ENCODE assay signal across 21 cellular contexts in the genomic region with DNA sequence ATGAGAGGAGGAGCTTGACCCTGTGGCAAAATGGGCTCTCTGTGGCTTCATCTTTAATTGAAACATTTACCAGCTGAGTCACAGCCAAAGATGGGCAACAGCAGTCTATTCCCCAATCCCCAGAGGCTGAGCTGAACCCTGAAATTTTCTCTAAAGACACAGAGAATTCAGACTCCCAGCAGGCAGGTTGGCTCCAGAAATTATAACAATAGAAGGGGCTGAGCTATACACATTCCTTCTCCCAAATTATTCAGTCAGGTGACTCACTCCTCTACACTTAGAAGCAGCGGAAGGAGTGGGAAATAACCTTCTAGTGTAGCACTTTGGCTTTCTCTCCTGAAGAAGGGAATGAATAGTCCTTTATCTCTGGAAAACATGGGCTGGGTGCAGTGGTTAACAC.
DNase-seq lines count a peak whose midpoint lies in the region; ATAC-seq, FAIRE-seq and TF ChIP-seq lines count a peak whose summit lies in the region.
"Had no signal": no experiment of that assay in that cellular context is flagged by ENCODE, and none has a peak within 500 bp of the region (broad histone marks: within the 10 kb centered on the region; RNA-seq: fewer than 3 reads in every experiment).

No MANE protein-coding gene starts in this region.

- FAIRE-seq in keratinocyte (lab: Jason Lieb, UNC), result no peak

- H3K4me2 ChIP-seq in keratinocyte (ENCODE audit: control insufficient read depth, extremely low read depth, insufficient read depth, low read depth, low read length), result no peak overlapping the region
- H3K4me2 ChIP-seq: neural progenitor cell had no signal

- H3K4me1 ChIP-seq in NT2/D1 (ENCODE audit: insufficient read depth, insufficient read length), result no peaks in the 10 kb centered on the region
- H3K4me1 ChIP-seq in keratinocyte (ENCODE audit: control insufficient read depth, extremely low read depth, insufficient read depth, low read length), result no peaks in the 10 kb centered on the region
- no peaks in the 10 kb centered on the region for H3K4me1 ChIP-seq in gastroesophageal sphincter
- H3K4me1 ChIP-seq in testis, result no peaks in the 10 kb centered on the region
- H3K4me1 ChIP-seq: BE2C, gastrocnemius medialis, upper lobe of right lung had no signal

- dilution Hi-C loops in keratinocyte (cut with MboI; ENCODE audit: extremely low pct_ligation_motif_present, low sequenced_read_pairs), result no loop called here

- no peaks in the 10 kb centered on the region for H3K9me1 ChIP-seq in keratinocyte (ENCODE audit: control insufficient read depth, extremely low read depth, insufficient read depth, low read length)

- H3K79me2 ChIP-seq in keratinocyte (ENCODE audit: control insufficient read depth, insufficient read depth, low read length), result no peaks in the 10 kb centered on the region

- H4K20me1 ChIP-seq in keratinocyte (ENCODE audit: control insufficient read depth, extremely low read depth, insufficient read depth, low read length), result no peaks in the 10 kb centered on the region

- H3K9me3 ChIP-seq in NT2/D1 (ENCODE audit: insufficient read depth, low read length) (no peaks in the 10 kb centered on the region), keratinocyte (ENCODE audit: control insufficient read depth, low read depth, low read length) (no peaks in the 10 kb centered on the region), gastroesophageal sphincter (no peaks in the 10 kb centered on the region), testis (no peaks in the 10 kb centered on the region)
- H3K9me3 ChIP-seq: BE2C, gastrocnemius medialis, upper lobe of right lung had no signal

- no peak for TF ChIP-seq EP300 in gastroesophageal sphincter (IDR thresholded peaks at IDR 0.05)

- H3K9ac ChIP-seq in NT2/D1 (ENCODE audit: insufficient read length, low read depth) (no peak overlapping the region), keratinocyte (ENCODE audit: control insufficient read depth, extremely low read depth, insufficient read depth, low read length) (no peak overlapping the region)
- H3K9ac ChIP-seq: neural progenitor cell had no signal

- 75 to 100% methylated on average over 1 of the region's 1 CpG for WGBS in gastroesophageal sphincter (ENCODE audit: low coverage in 1 of 2), 2 donors
- WGBS in testis, 2 donors, result 94 to 100% methylated on average over 1 of the region's 1 CpG

- no peaks in the 10 kb centered on the region for H3K36me3 ChIP-seq in NT2/D1 (ENCODE audit: insufficient read depth, insufficient read length, low read length)
- no peaks in the 10 kb centered on the region for H3K36me3 ChIP-seq in keratinocyte (ENCODE audit: control insufficient read depth in 2 of 2, extremely low read depth in 1 of 2, insufficient read depth in 2 of 2, low read length in 2 of 2)
- no peaks in the 10 kb centered on the region for H3K36me3 ChIP-seq in gastroesophageal sphincter
- H3K36me3 ChIP-seq in testis (ENCODE audit: low read depth, missing control alignments), result no peaks in the 10 kb centered on the region
- H3K36me3 ChIP-seq: BE2C, gastrocnemius medialis, neural progenitor cell, upper lobe of right lung had no signal

- H2AFZ ChIP-seq in keratinocyte (ENCODE audit: control insufficient read depth, low read length), result peak overlapping the region; percentile 23
- H2AFZ ChIP-seq: neural progenitor cell had no signal

- H3K27ac ChIP-seq in keratinocyte (ENCODE audit: control insufficient read depth, insufficient read depth, low read length) (no peak overlapping the region), gastroesophageal sphincter (no peak overlapping the region), testis (no peak overlapping the region)
- H3K27ac ChIP-seq: epithelial cell of prostate, gastrocnemius medialis, neural progenitor cell, upper lobe of right lung, VCaP had no signal

- H3K4me3 ChIP-seq in NT2/D1 (ENCODE audit: insufficient read length, low read depth) (no peak overlapping the region), keratinocyte (ENCODE audit: control insufficient read depth in 2 of 3, extremely low read depth in 1 of 3, insufficient read depth in 2 of 3, low read depth in 1 of 3, low read length in 3 of 3) (no peak overlapping the region), gastroesophageal sphincter (no peak overlapping the region), testis (no peak overlapping the region)
- H3K4me3 ChIP-seq: gastrocnemius medialis, lung, neural progenitor cell, upper lobe of right lung had no signal

- ATAC-seq in gastroesophageal sphincter, result no peak
- ATAC-seq: gastrocnemius medialis, upper lobe of right lung had no signal

- TF ChIP-seq POLR2A in gastroesophageal sphincter (IDR thresholded peaks at IDR 0.05) (no peak), testis (IDR thresholded peaks at IDR 0.05) (no peak)

- DNase-seq in COLO829 (ENCODE audit: low spot score) (peak; percentile 22), NT2/D1 (ENCODE audit: low read depth, low spot score) (peak; percentile 6), dermis blood vessel endothelial cell (peak; percentile 9), keratinocyte (ENCODE audit: low read depth, low spot score) (peak; percentile 11), NCI-H2107 (lab: John Stamatoyannopoulos, UW) (no peak), testis (no peak)
- no peak for DNase-seq in stimulated activated naive CD4-positive, alpha-beta T cell treated with Interleukin-2 at 50 U/mL for 16 hours (lab: John Stamatoyannopoulos, UW)
- DNase-seq: activated CD4-positive, alpha-beta T cell treated with anti-CD3 and anti-CD28 coated beads, Interleukin-2, amount 50 U/mL, for 1 hour; aorta; BE2C; cerebellar nuclear complex; gastrocnemius medialis; GOT3; NCI-H1048; NCI-H1694 treated with DMSO at 0.1 percent for 48 hours; upper lobe of right lung had no signal

- no peaks in the 10 kb centered on the region for H3K27me3 ChIP-seq in NT2/D1 (ENCODE audit: insufficient read depth, insufficient read length)
- H3K27me3 ChIP-seq in keratinocyte (ENCODE audit: control insufficient read depth, extremely low read depth, insufficient read depth, low read length), result no peaks in the 10 kb centered on the region
- H3K27me3 ChIP-seq in gastroesophageal sphincter, result no peaks in the 10 kb centered on the region
- no peaks in the 10 kb centered on the region for H3K27me3 ChIP-seq in testis
- H3K27me3 ChIP-seq: BE2C, gastrocnemius medialis, neural progenitor cell, upper lobe of right lung had no signal

- intact Hi-C loops in testis (cut with DNase I; ENCODE audit: low total_unique reads), result no loop called here

- TF ChIP-seq CTCF in keratinocyte (optimal IDR thresholded peaks at IDR 0.05 in 1 of 3, IDR thresholded peaks at IDR 0.05 in 1 of 3, conservative IDR thresholded peaks at IDR 0.05 in 1 of 3; ENCODE audit: extremely low read depth in 1 of 3, insufficient read depth in 2 of 3, low read length in 3 of 3) (no peak), gastroesophageal sphincter (IDR thresholded peaks at IDR 0.05) (no peak), testis (IDR thresholded peaks at IDR 0.05) (no peak)

Comparison
In these comparisons a context has a peak if more than half of its experiments do, and no peak if none do; other contexts are left out.
1. DNase-seq: peak in COLO829 (single experiment), NT2/D1 (single experiment), dermis blood vessel endothelial cell (single experiment) and keratinocyte (single experiment); none in stimulated activated naive CD4-positive, alpha-beta T cell treated with Interleukin-2 at 50 U/mL for 16 hours (single experiment), NCI-H2107 (single experiment) and testis (single experiment).